13 cellular contexts compared by ENCODE assay signal in the genomic region with DNA sequence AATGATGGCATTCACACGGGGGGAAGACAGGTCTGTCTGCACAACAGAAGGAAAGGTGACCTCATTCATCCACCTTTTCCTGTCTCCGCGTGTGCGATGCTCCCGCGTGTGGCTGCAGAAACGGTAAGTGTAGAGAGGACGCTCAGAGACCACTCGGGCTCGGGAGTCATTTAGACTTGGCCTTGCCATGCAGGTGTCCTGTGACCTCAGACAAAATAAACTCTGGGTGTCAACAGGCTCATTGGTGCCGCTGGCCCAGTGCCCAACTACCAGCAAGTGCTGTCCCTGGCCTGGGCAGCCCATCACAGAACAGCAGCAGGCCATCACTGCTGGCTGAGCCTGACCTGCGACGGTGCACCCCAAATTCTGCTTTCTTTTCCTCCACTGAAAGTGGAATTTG. TPM values are rescaled to one million over a fixed set of nuclear protein-coding genes. Genes with fewer than 3 reads are reported as not detected.
DNase-seq lines count a peak whose midpoint lies in the region; ATAC-seq, FAIRE-seq and TF ChIP-seq lines count a peak whose summit lies in the region.
"Had no signal": no experiment of that assay in that cellular context is flagged by ENCODE, and none has a peak within 500 bp of the region (broad histone marks: within the 10 kb centered on the region; RNA-seq: fewer than 3 reads in every experiment).

No MANE protein-coding gene starts in this region.

- no peak for FAIRE-seq in H54 (lab: Jason Lieb, UNC)

- H3K27me3 ChIP-seq in gastroesophageal sphincter (no peaks in the 10 kb centered on the region), sigmoid colon (no peaks in the 10 kb centered on the region)

- ATAC-seq in gastroesophageal sphincter (no peak), GM18868 (IDR thresholded peaks at IDR 0.05; ENCODE audit: unreplicated experiment) (no peak), GM19395 (IDR thresholded peaks at IDR 0.05; ENCODE audit: unreplicated experiment) (no peak)
- ATAC-seq: activated CD8-positive, alpha-beta T cell treated with anti-CD3 and anti-CD28 coated beads for 36 hours had no signal

- no peak for TF ChIP-seq POLR2A in gastroesophageal sphincter (IDR thresholded peaks at IDR 0.05)
- TF ChIP-seq POLR2A in sigmoid colon (IDR thresholded peaks at IDR 0.05), result no peak
- no peak for TF ChIP-seq POLR2A in H54 (IDR thresholded peaks at IDR 0.05; ENCODE audit: low read depth, low read length)

- WGBS in gastroesophageal sphincter (ENCODE audit: low coverage in 1 of 2), 2 donors, result 57 to 91% methylated on average over 10 to 13 of the region's 13 CpGs
- 58 to 84% methylated on average over 13 of the region's 13 CpGs for WGBS in sigmoid colon, 2 donors

- H3K4me1 ChIP-seq in gastroesophageal sphincter, result peaks cover 15 to 94% (median 35%) of the 10 kb centered on the region in 3 donors
- peaks cover 0 to 89% (median 74%) of the 10 kb centered on the region in 4 donors for H3K4me1 ChIP-seq in sigmoid colon

- H3K27ac ChIP-seq in RWPE1, result peak overlapping the region; percentile 24
- peak overlapping the region in 3 of 4 donors; percentile 76 to 84 (median 80) for H3K27ac ChIP-seq in gastroesophageal sphincter
- peak overlapping the region; percentile 66 to 77 (median 76) for H3K27ac ChIP-seq in sigmoid colon
- H3K27ac ChIP-seq: HL-60, SK-N-MC had no signal

- no peak for TF ChIP-seq CTCF in RWPE1 (conservative IDR thresholded peaks at IDR 0.05; ENCODE audit: low read depth)
- TF ChIP-seq CTCF in gastroesophageal sphincter (IDR thresholded peaks at IDR 0.05), result no peak
- TF ChIP-seq CTCF in sigmoid colon (IDR thresholded peaks at IDR 0.05), result no peak

- H3K4me3 ChIP-seq in gastroesophageal sphincter (no peak overlapping the region), sigmoid colon (no peak overlapping the region)
- H3K4me3 ChIP-seq: SK-N-MC had no signal

- POLR2A ChIA-PET in RWPE1 (lab: Yijun Ruan, JAX; ENCODE audit: low non-redundant PET), result no interaction called here

- no peak for TF ChIP-seq EP300 in gastroesophageal sphincter (IDR thresholded peaks at IDR 0.05)
- TF ChIP-seq EP300 in sigmoid colon (IDR thresholded peaks at IDR 0.05), result no peak

- CTCF ChIA-PET in RWPE1 (lab: Yijun Ruan, JAX), result interaction anchor here (0.6 kb wide), 1 partner anchor 196 kb away, joined by 3 read pairs; no protein-coding TSS in a partner anchor

- intact Hi-C loops in sigmoid colon (cut with DNase I), result loop anchor here (5.0 kb wide), 3 partner anchors 87 to 127 kb away; no protein-coding TSS in a partner anchor

- DNase-seq in G401 (ENCODE audit: low spot score) (peak; percentile 77), RWPE1 (ENCODE audit: low spot score) (no peak), sigmoid colon (no peak), H54 (ENCODE audit: insufficient read length, low spot score) (no peak)
- DNase-seq: activated CD8-positive, alpha-beta T cell treated with anti-CD3 and anti-CD28 coated beads for 36 hours; HFFc6; midbrain; occipital lobe had no signal

- H3K36me3 ChIP-seq in gastroesophageal sphincter (peaks cover 0 to 13% of the 10 kb centered on the region in 2 donors), sigmoid colon (peaks cover 0 to 4% (median 1%) of the 10 kb centered on the region in 4 donors)

- in situ Hi-C loops in G401 (cut with HindIII; ENCODE audit: low sequenced_read_pairs), result no loop called here

- H3K9me3 ChIP-seq in gastroesophageal sphincter (no peaks in the 10 kb centered on the region), sigmoid colon (no peaks in the 10 kb centered on the region)

RNA-seq across cellular contexts. Expression of a gene that starts 48.1 kb away (rescaled TPM):
- 15.1 and 20.5 TPM in 2 replicates for total RNA-seq in G401 (2014; rRNA removed; shearing (Covaris generic))
- total RNA-seq in gastroesophageal sphincter, result 10 to 100 TPM; 40.6 to 67.9 (median 49.1) TPM
- total RNA-seq in sigmoid colon, result 10 to 100 TPM; 35.7 to 45.3 (median 40.5) TPM
- polyA plus RNA-seq in sigmoid colon, result 10 to 100 TPM; 23.4 to 28.4 (median 27.1) TPM

Comparison
In these comparisons a context has a peak if more than half of its experiments do, and no peak if none do; other contexts are left out.
1. H3K27ac ChIP-seq: peak in every context shown above with its lines; median percentile 80 in gastroesophageal sphincter; 76 in sigmoid colon; 24 in RWPE1.